Comparison of ENCODE assay signal across 14 cellular contexts in the genomic region with DNA sequence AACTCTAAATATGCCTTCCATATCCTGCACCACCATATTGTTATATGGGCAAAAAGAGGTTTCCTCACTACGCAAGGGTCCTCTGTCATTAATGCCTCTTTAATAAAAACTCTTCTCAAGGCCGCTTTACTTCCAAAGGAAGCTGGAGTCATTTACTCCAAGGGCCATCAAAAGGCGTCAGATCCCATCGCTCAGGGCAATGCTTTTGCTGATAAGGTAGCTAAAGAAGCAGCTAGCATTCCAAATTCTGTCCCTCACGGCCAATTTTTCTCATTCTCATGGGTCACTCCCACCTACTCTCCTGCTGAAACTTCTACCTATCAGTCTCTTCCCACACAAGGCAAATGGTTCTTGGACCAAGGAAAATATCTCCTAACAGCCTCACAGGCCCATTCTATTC. TPM values are rescaled to one million over a fixed set of nuclear protein-coding genes. Genes with fewer than 3 reads are reported as not detected.
DNase-seq lines count a peak whose midpoint lies in the region; ATAC-seq, FAIRE-seq and TF ChIP-seq lines count a peak whose summit lies in the region.
"Had no signal": no experiment of that assay in that cellular context is flagged by ENCODE, and none has a peak within 500 bp of the region (broad histone marks: within the 10 kb centered on the region; RNA-seq: fewer than 3 reads in every experiment).

No MANE protein-coding gene starts in this region.

- POLR2A ChIA-PET in activated CD4-positive, alpha-beta T cell treated with anti-CD3 and anti-CD28 coated beads, Interleukin-2, amount 10 ng/mL, durations not matched to agents 7 days and 5 days (lab: Charles Lee): interaction anchor here (0.7 kb wide), 1 partner anchor 25 kb away, joined by 3 read pairs; no protein-coding TSS in a partner anchor

- H3K9me3 ChIP-seq in astrocyte (ENCODE audit: insufficient read depth, low read depth, low read length) (no peaks in the 10 kb centered on the region), upper lobe of left lung (no peaks in the 10 kb centered on the region), left ventricle myocardium inferior (replicated peaks) (no peaks in the 10 kb centered on the region)
- H3K9me3 ChIP-seq: BLaER1 had no signal

- H3K27ac ChIP-seq in astrocyte (ENCODE audit: low read depth, low read length) (no peak overlapping the region), upper lobe of left lung (peak overlapping the region in 3 of 4 donors; percentile 9 to 82 (median 77)), left ventricle myocardium inferior (replicated peaks) (no peak overlapping the region)
- H3K27ac ChIP-seq: BLaER1 had no signal

- no peaks in the 10 kb centered on the region for H3K36me3 Mint-ChIP-seq in activated CD4-positive, alpha-beta T cell treated with anti-CD3 and anti-CD28 coated beads, Interleukin-2, amount 10 ng/mL, durations not matched to agents 7 days and 5 days (ENCODE audit: low read depth)
- peaks cover 1% of the 10 kb centered on the region for H3K36me3 Mint-ChIP-seq in astrocyte (ENCODE audit: low read depth, unreplicated experiment)
- H3K36me3 Mint-ChIP-seq in mesothelial cell of epicardium: no peaks in the 10 kb centered on the region

- TF ChIP-seq CTCF in astrocyte (IDR thresholded peaks at IDR 0.05; ENCODE audit: insufficient read depth, low read depth, low read length): no peak
- TF ChIP-seq CTCF in mesothelial cell of epicardium (IDR thresholded peaks at IDR 0.05; ENCODE audit: unreplicated experiment): no peak
- TF ChIP-seq CTCF in upper lobe of left lung (IDR thresholded peaks at IDR 0.05): no peak
- TF ChIP-seq CTCF in left ventricle myocardium inferior (IDR thresholded peaks at IDR 0.05; ENCODE audit: borderline replicate concordance): no peak

- no peaks in the 10 kb centered on the region for H3K36me3 ChIP-seq in astrocyte (ENCODE audit: insufficient read depth, low read length)
- H3K36me3 ChIP-seq in upper lobe of left lung: no peaks in the 10 kb centered on the region
- H3K36me3 ChIP-seq in left ventricle myocardium inferior: no peaks in the 10 kb centered on the region
- H3K36me3 ChIP-seq: BLaER1 had no signal

- H3K27me3 ChIP-seq in astrocyte (ENCODE audit: insufficient read depth, low read length) (peaks cover 9% of the 10 kb centered on the region), upper lobe of left lung (no peaks in the 10 kb centered on the region), left ventricle myocardium inferior (ENCODE audit: low read depth) (no peaks in the 10 kb centered on the region)
- H3K27me3 ChIP-seq: BLaER1 had no signal

- ATAC-seq in upper lobe of left lung (ENCODE audit: low FRiP score in 2 of 2): no peak
- ATAC-seq: GM23338 had no signal

- H3K4me1 Mint-ChIP-seq in activated CD4-positive, alpha-beta T cell treated with anti-CD3 and anti-CD28 coated beads, Interleukin-2, amount 10 ng/mL, durations not matched to agents 7 days and 5 days: peaks cover 43% of the 10 kb centered on the region
- peaks cover 12% of the 10 kb centered on the region for H3K4me1 Mint-ChIP-seq in astrocyte (ENCODE audit: low read depth, unreplicated experiment)
- H3K4me1 Mint-ChIP-seq in mesothelial cell of epicardium: peaks cover 38% of the 10 kb centered on the region

- TF ChIP-seq POLR2A in upper lobe of left lung (IDR thresholded peaks at IDR 0.05): no peak

- H3K4me3 ChIP-seq in astrocyte (ENCODE audit: insufficient read depth, low read depth, low read length): no peak overlapping the region
- peak overlapping the region in 2 of 4 donors; percentile 37 to 43 for H3K4me3 ChIP-seq in upper lobe of left lung
- H3K4me3 ChIP-seq in left ventricle myocardium inferior: no peak overlapping the region
- H3K4me3 ChIP-seq: BLaER1, GM23338 had no signal

- no peaks in the 10 kb centered on the region for H3K4me1 ChIP-seq in astrocyte (ENCODE audit: insufficient read depth, low read length)
- peaks cover 10 to 26% (median 16%) of the 10 kb centered on the region in 4 donors for H3K4me1 ChIP-seq in upper lobe of left lung
- peaks cover 8% of the 10 kb centered on the region for H3K4me1 ChIP-seq in left ventricle myocardium inferior

- no peak overlapping the region for H2AFZ ChIP-seq in astrocyte (ENCODE audit: low read depth, low read length)
- H2AFZ ChIP-seq: GM23338 had no signal

- 83 to 86% methylated on average over 5 of the region's 5 CpGs for WGBS in upper lobe of left lung, 2 donors

- H3K4me2 ChIP-seq in astrocyte (ENCODE audit: low read length): no peak overlapping the region
- H3K4me2 ChIP-seq: BLaER1, GM23338 had no signal

- CTCF ChIA-PET in activated CD4-positive, alpha-beta T cell treated with anti-CD3 and anti-CD28 coated beads, Interleukin-2, amount 10 ng/mL, durations not matched to agents 7 days and 5 days (lab: Charles Lee): interaction anchor here (1.3 kb wide), 1 partner anchor 15 kb away, joined by 3 read pairs; no protein-coding TSS in a partner anchor

- no peaks in the 10 kb centered on the region for H3K9me3 Mint-ChIP-seq in activated CD4-positive, alpha-beta T cell treated with anti-CD3 and anti-CD28 coated beads, Interleukin-2, amount 10 ng/mL, durations not matched to agents 7 days and 5 days
- H3K9me3 Mint-ChIP-seq in astrocyte (ENCODE audit: unreplicated experiment) (no peaks in the 10 kb centered on the region), mesothelial cell of epicardium (no peaks in the 10 kb centered on the region)
- H3K9me3 Mint-ChIP-seq: GM23338 had no signal

- no peak overlapping the region for H3K4me3 Mint-ChIP-seq in activated CD4-positive, alpha-beta T cell treated with anti-CD3 and anti-CD28 coated beads, Interleukin-2, amount 10 ng/mL, durations not matched to agents 7 days and 5 days
- H3K4me3 Mint-ChIP-seq in astrocyte (ENCODE audit: unreplicated experiment) (peak overlapping the region; percentile 14), mesothelial cell of epicardium (no peak overlapping the region)
- H3K4me3 Mint-ChIP-seq: GM23338 had no signal

- TF ChIP-seq EP300 in upper lobe of left lung (IDR thresholded peaks at IDR 0.05): no peak

- intact Hi-C loops in left ventricle myocardium inferior (cut with micrococcal nuclease): no loop called here

- H3K79me2 ChIP-seq in astrocyte (ENCODE audit: insufficient read depth, low read length): no peaks in the 10 kb centered on the region

- FAIRE-seq in astrocyte (lab: Jason Lieb, UNC): no peak

- H3K9ac ChIP-seq in astrocyte (ENCODE audit: low read length): no peak overlapping the region
- H3K9ac ChIP-seq: BLaER1 had no signal

- H4K20me1 ChIP-seq in astrocyte (ENCODE audit: insufficient read depth, low read length): no peaks in the 10 kb centered on the region
- H4K20me1 ChIP-seq: BLaER1 had no signal

- H3K27me3 Mint-ChIP-seq in activated CD4-positive, alpha-beta T cell treated with anti-CD3 and anti-CD28 coated beads, Interleukin-2, amount 10 ng/mL, durations not matched to agents 7 days and 5 days: peaks cover 5% of the 10 kb centered on the region
- H3K27me3 Mint-ChIP-seq in astrocyte (ENCODE audit: low read depth, unreplicated experiment): peaks cover 32% of the 10 kb centered on the region
- H3K27me3 Mint-ChIP-seq in mesothelial cell of epicardium (ENCODE audit: low read depth): peaks cover 2% of the 10 kb centered on the region

- no peak for DNase-seq in activated CD4-positive, alpha-beta T cell treated with anti-CD3 and anti-CD28 coated beads, Interleukin-2, amount 10 ng/mL, durations not matched to agents 7 days and 5 days
- no peak for DNase-seq in activated CD4-positive, alpha-beta T cell treated with anti-CD3 and anti-CD28 coated beads for 4 hours
- DNase-seq in astrocyte (ENCODE audit: low read depth): no peak
- DNase-seq in mesothelial cell of epicardium (ENCODE audit: low spot score in 2 of 2, unreplicated experiment in 2 of 2): no peak
- DNase-seq in upper lobe of left lung: no peak
- no peak for DNase-seq in A172 (ENCODE audit: low spot score)
- DNase-seq in left ventricle myocardium inferior: no peak
- no peak for DNase-seq in NCI-H345 (lab: John Stamatoyannopoulos, UW)
- DNase-seq: AML-193, Calu3, DMS 273 treated with DMSO at 0.1 percent for 48 hours, H7 had no signal

- H3K27ac Mint-ChIP-seq in activated CD4-positive, alpha-beta T cell treated with anti-CD3 and anti-CD28 coated beads, Interleukin-2, amount 10 ng/mL, durations not matched to agents 7 days and 5 days: peak overlapping the region; percentile 27
- no peak overlapping the region for H3K27ac Mint-ChIP-seq in astrocyte (ENCODE audit: unreplicated experiment)
- H3K27ac Mint-ChIP-seq in mesothelial cell of epicardium: peak overlapping the region; percentile 55
- H3K27ac Mint-ChIP-seq: GM23338 had no signal

RNA-seq across cellular contexts. Expression of a gene that starts 25.1 kb away (rescaled TPM):
- 100 to 1,000 TPM in 1 of 2 experiments, 10 to 100 TPM in 1; 98.9 to 113 TPM for total RNA-seq in activated CD4-positive, alpha-beta T cell treated with anti-CD3 and anti-CD28 coated beads, Interleukin-2, amount 10 ng/mL, durations not matched to agents 7 days and 5 days
- total RNA-seq in astrocyte (28.6 and 32.0 TPM in 2 replicates), mesothelial cell of epicardium (31.9 to 33.2 TPM (median 33.1 TPM) in 3 replicates), upper lobe of left lung (10 to 100 TPM; 29.3 to 57.6 (median 43.5) TPM), left ventricle myocardium inferior (17.7 TPM)
- 56.2 and 60.0 TPM in 2 replicates for total RNA-seq in A172 (2014; rRNA removed; shearing (Covaris generic))

RNA-seq across cellular contexts. Expression of a gene that starts 30.3 kb away (rescaled TPM):
- 10 to 100 TPM; 15.8 to 16.9 TPM for total RNA-seq in activated CD4-positive, alpha-beta T cell treated with anti-CD3 and anti-CD28 coated beads, Interleukin-2, amount 10 ng/mL, durations not matched to agents 7 days and 5 days
- total RNA-seq in astrocyte: 13.1 and 17.3 TPM in 2 replicates
- 33.2 to 36.0 TPM (median 35.8 TPM) in 3 replicates for total RNA-seq in mesothelial cell of epicardium
- 10 to 100 TPM; 24.2 to 32.5 (median 28.2) TPM for total RNA-seq in upper lobe of left lung
- 7.6 and 8.8 TPM in 2 replicates for total RNA-seq in A172 (2014; rRNA removed; shearing (Covaris generic))
- 13.3 TPM for total RNA-seq in left ventricle myocardium inferior

RNA-seq across cellular contexts. Expression of a gene that starts 33.9 kb away (rescaled TPM):
- total RNA-seq in activated CD4-positive, alpha-beta T cell treated with anti-CD3 and anti-CD28 coated beads, Interleukin-2, amount 10 ng/mL, durations not matched to agents 7 days and 5 days: 100 to 1,000 TPM; 246 to 263 TPM
- 128 and 152 TPM in 2 replicates for total RNA-seq in astrocyte
- 62.8 to 68.3 TPM (median 64.4 TPM) in 3 replicates for total RNA-seq in mesothelial cell of epicardium
- total RNA-seq in upper lobe of left lung: 100 to 1,000 TPM; 131 to 310 (median 221) TPM
- 59.4 and 61.6 TPM in 2 replicates for total RNA-seq in A172 (2014; rRNA removed; shearing (Covaris generic))
- 92.3 TPM for total RNA-seq in left ventricle myocardium inferior

RNA-seq across cellular contexts. Expression of a gene that starts 43.8 kb away (rescaled TPM):
- 100 to 1,000 TPM; 157 to 167 TPM for total RNA-seq in activated CD4-positive, alpha-beta T cell treated with anti-CD3 and anti-CD28 coated beads, Interleukin-2, amount 10 ng/mL, durations not matched to agents 7 days and 5 days
- total RNA-seq in astrocyte: 2.9 and 4.2 TPM in 2 replicates
- total RNA-seq in mesothelial cell of epicardium: 30.1 to 31.3 TPM (median 30.3 TPM) in 3 replicates
- 10 to 100 TPM in 1 of 6 donors, 1 to 10 TPM in 5; 1.2 to 11.8 (median 4.4) TPM for total RNA-seq in upper lobe of left lung
- 53.2 and 55.6 TPM in 2 replicates for total RNA-seq in A172 (2014; rRNA removed; shearing (Covaris generic))
- 0.49 TPM for total RNA-seq in left ventricle myocardium inferior

RNA-seq across cellular contexts. Expression of a gene that starts 49.1 kb away (rescaled TPM):
- total RNA-seq in activated CD4-positive, alpha-beta T cell treated with anti-CD3 and anti-CD28 coated beads, Interleukin-2, amount 10 ng/mL, durations not matched to agents 7 days and 5 days: 10 to 100 TPM; 52.6 to 52.8 TPM
- total RNA-seq in astrocyte (36.5 and 38.9 TPM in 2 replicates), mesothelial cell of epicardium (108 to 113 TPM (median 112 TPM) in 3 replicates), upper lobe of left lung (100 to 1,000 TPM in 2 of 6 donors, 10 to 100 TPM in 4; 56.5 to 149 (median 77.9) TPM), left ventricle myocardium inferior (59.4 TPM)
- total RNA-seq in A172 (2014; rRNA removed; shearing (Covaris generic)): 17.7 and 18.3 TPM in 2 replicates

Comparison
In these comparisons a context has a peak if more than half of its experiments do, and no peak if none do; other contexts are left out.
1. H3K27ac ChIP-seq: peak in upper lobe of left lung (3 of 4); none in astrocyte (single experiment) and left ventricle myocardium inferior (single experiment).